Comparison of ENCODE assay signal across 21 cellular contexts in the genomic region with DNA sequence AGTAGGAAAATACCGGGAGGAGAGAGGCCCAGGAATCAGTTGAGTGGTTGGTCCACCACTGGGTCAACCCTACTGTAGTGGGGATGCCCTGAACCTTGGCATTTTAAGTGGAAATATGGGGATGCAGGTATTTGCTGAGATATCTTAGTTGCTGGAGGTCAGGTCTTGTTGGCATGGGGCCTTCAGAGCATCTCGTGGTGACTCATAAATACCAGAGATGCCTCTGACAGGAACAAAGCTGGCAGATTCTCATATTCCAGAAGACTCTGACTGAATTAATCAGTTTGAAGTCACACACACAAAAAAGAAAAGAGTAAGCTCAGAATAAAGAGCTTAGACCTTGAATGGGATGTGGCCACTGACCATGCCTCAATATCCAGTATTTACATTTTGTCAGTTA.
DNase-seq lines count a peak whose midpoint lies in the region; ATAC-seq and TF ChIP-seq lines count a peak whose summit lies in the region.
"Had no signal": no experiment of that assay in that cellular context is flagged by ENCODE, and none has a peak within 500 bp of the region (broad histone marks: within the 10 kb centered on the region; RNA-seq: fewer than 3 reads in every experiment).

No MANE protein-coding gene starts in this region.

- H3K4me1 ChIP-seq in adrenal gland (replicated peaks in 1 of 2): no peaks in the 10 kb centered on the region

- 57 to 64% (median 61%) methylated on average over 2 of the region's 2 CpGs for WGBS in adrenal gland, 4 donors

- H3K36me3 ChIP-seq in adrenal gland (replicated peaks in 1 of 2) (no peaks in the 10 kb centered on the region), kidney epithelial cell (ENCODE audit: control insufficient read depth, insufficient read depth, low read length) (no peaks in the 10 kb centered on the region)
- H3K36me3 ChIP-seq: neural progenitor cell had no signal

- DNase-seq in Daoy (ENCODE audit: low read depth) (peak; percentile 22), HT1080 (ENCODE audit: low read depth) (peak; percentile 26), adrenal gland (peak in 6 of 7 donors; percentile 27 to 55 (median 30)), kidney epithelial cell (ENCODE audit: low read depth) (peak; percentile 12), NCI-H146 treated with DMSO at 0.1 percent for 48 hours (lab: John Stamatoyannopoulos, UW; ENCODE audit: unreplicated experiment) (no peak)
- DNase-seq: activated B cell treated with CpG ODN at 0.5 μM for 24 hours; activated CD4-positive, alpha-beta memory T cell treated with anti-CD3 and anti-CD28 coated beads for 36 hours; activated effector memory CD4-positive, alpha-beta T cell treated with anti-CD3 and anti-CD28 coated beads, Interleukin-2, amount 50 U/mL, for 16 hours; AML-193; CD8-positive, alpha-beta memory T cell; DMS79 treated with DMSO at 0.1 percent for 48 hours; left colon; MV-4-11; NCI-H1694 treated with DMSO at 0.1 percent for 48 hours; NCI-H82; stimulated activated naive CD4-positive, alpha-beta T cell had no signal

- H3K27ac ChIP-seq in adrenal gland: no peak overlapping the region
- H3K27ac ChIP-seq: neural progenitor cell, SK-N-MC, skin epidermis had no signal

- H3K9me3 ChIP-seq in adrenal gland (replicated peaks in 1 of 3): no peaks in the 10 kb centered on the region

- intact Hi-C loops in adrenal gland (cut with DNase I): no loop called here

- no peak overlapping the region for H3K4me3 ChIP-seq in adrenal gland
- no peak overlapping the region for H3K4me3 ChIP-seq in kidney epithelial cell (ENCODE audit: low read depth, low read length)
- H3K4me3 ChIP-seq: neural progenitor cell, SK-N-MC, skin epidermis had no signal

- no peak for TF ChIP-seq POLR2A in adrenal gland (IDR thresholded peaks at IDR 0.05)

- no peak for TF ChIP-seq CTCF in adrenal gland (IDR thresholded peaks at IDR 0.05)
- TF ChIP-seq CTCF in kidney epithelial cell (IDR thresholded peaks at IDR 0.05; ENCODE audit: insufficient read depth, low read length, poor library complexity, severe bottlenecking): no peak

- ATAC-seq in GM21423 (IDR thresholded peaks at IDR 0.05; ENCODE audit: unreplicated experiment) (no peak), HG03571 (IDR thresholded peaks at IDR 0.05; ENCODE audit: unreplicated experiment) (no peak)
- ATAC-seq: left colon had no signal

- H3K27me3 ChIP-seq in adrenal gland (no peaks in the 10 kb centered on the region), kidney epithelial cell (ENCODE audit: control insufficient read depth, insufficient read depth, low read length) (no peaks in the 10 kb centered on the region)
- H3K27me3 ChIP-seq: neural progenitor cell had no signal
